Comparison of ENCODE assay signal across 19 cellular contexts in genomic region chr14:34997762-34998161, GRCh38. TPM values are rescaled to one million over a fixed set of nuclear protein-coding genes. Genes with fewer than 3 reads are reported as not detected.
DNase-seq lines count a peak whose midpoint lies in the region; ATAC-seq and FAIRE-seq lines count a peak whose summit lies in the region.
"Had no signal": no experiment of that assay in that cellular context is flagged by ENCODE, and none has a peak within 500 bp of the region (broad histone marks: within the 10 kb centered on the region; RNA-seq: fewer than 3 reads in every experiment).

No MANE protein-coding gene starts in this region.

- ATAC-seq in GM21447 (IDR thresholded peaks at IDR 0.05; ENCODE audit: unreplicated experiment) = no peak
- ATAC-seq: PC-3, upper lobe of right lung had no signal

- H3K4ac ChIP-seq in mesenchymal stem cell (ENCODE audit: low read depth in 1 of 2, low read length in 2 of 2) = no peak overlapping the region

- no peak overlapping the region for H3K4me2 ChIP-seq in mesenchymal stem cell (ENCODE audit: low read length, poor library complexity, severe bottlenecking)

- no peak overlapping the region for H2BK120ac ChIP-seq in mesenchymal stem cell (ENCODE audit: low read depth, low read length)

- H3K23ac ChIP-seq in mesenchymal stem cell (ENCODE audit: low read length in 2 of 2) = no peak overlapping the region

- FAIRE-seq in small intestine (lab: Jason Lieb, UNC) = no peak
- FAIRE-seq: HTR-8/SVneo had no signal

- WGBS in mesenchymal stem cell = 58% methylated on average over 3 of the region's 3 CpGs
- WGBS in small intestine, 3 donors = 39 to 74% (median 72%) methylated on average over 3 of the region's 3 CpGs

- peaks cover 9 to 42% of the 10 kb centered on the region in 2 experiments for H3K36me3 ChIP-seq in mesenchymal stem cell (ENCODE audit: control insufficient read depth in 1 of 2, insufficient read depth in 2 of 2, low read depth in 1 of 2, low read length in 2 of 2)
- H3K36me3 ChIP-seq in small intestine (ENCODE audit: control insufficient read depth in 2 of 2, insufficient read depth in 2 of 2, low read length in 2 of 2) = peaks cover 2% of the 10 kb centered on the region in 2 donors

- H2BK5ac ChIP-seq in mesenchymal stem cell (ENCODE audit: low read depth, low read length, poor library complexity, severe bottlenecking) = no peak overlapping the region

- H3K79me1 ChIP-seq in mesenchymal stem cell (replicated peaks; ENCODE audit: low read length, poor library complexity, severe bottlenecking) = peaks cover 12% of the 10 kb centered on the region

- H3K4me3 ChIP-seq in mesenchymal stem cell (ENCODE audit: insufficient read depth in 1 of 2, low read depth in 1 of 2, low read length in 2 of 2) = no peak overlapping the region
- no peak overlapping the region for H3K4me3 ChIP-seq in small intestine (ENCODE audit: low read depth in 1 of 2, low read length in 2 of 2)
- H3K4me3 ChIP-seq: dorsolateral prefrontal cortex, lung, upper lobe of right lung had no signal

- H4K91ac ChIP-seq in mesenchymal stem cell (ENCODE audit: low read length) = no peak overlapping the region

- H2BK15ac ChIP-seq in mesenchymal stem cell (ENCODE audit: low read depth, poor library complexity, severe bottlenecking) = no peak overlapping the region

- no peak overlapping the region for H3K14ac ChIP-seq in mesenchymal stem cell (ENCODE audit: low read length in 2 of 2)

- H3K9me3 ChIP-seq in mesenchymal stem cell (ENCODE audit: control insufficient read depth, low read length) (no peaks in the 10 kb centered on the region), small intestine (ENCODE audit: control insufficient read depth, low read depth) (no peaks in the 10 kb centered on the region)
- H3K9me3 ChIP-seq: upper lobe of right lung had no signal

- peak overlapping the region; percentile 18 for H3K27ac ChIP-seq in caudate nucleus (ENCODE audit: low read depth, low read length)
- H3K27ac ChIP-seq in mesenchymal stem cell (ENCODE audit: low read length, poor library complexity, severe bottlenecking) = no peak overlapping the region
- no peak overlapping the region for H3K27ac ChIP-seq in small intestine (ENCODE audit: low read depth in 1 of 2, low read length in 1 of 2)
- H3K27ac ChIP-seq: upper lobe of right lung, VCaP had no signal

- peak; percentile 80 for DNase-seq in DMS 273 (lab: John Stamatoyannopoulos, UW; ENCODE audit: unreplicated experiment)
- peak; percentile 86 for DNase-seq in NCI-H1694 treated with DMSO at 0.1 percent for 48 hours (lab: John Stamatoyannopoulos, UW)
- DNase-seq in caudate nucleus (lab: John Stamatoyannopoulos, UW) = no peak
- peak; percentile 24 for DNase-seq in mesenchymal stem cell
- DNase-seq in mucosa of gallbladder (ENCODE audit: low spot score) = no peak
- no peak for DNase-seq in small intestine
- DNase-seq in hepatic stellate cell (ENCODE audit: low spot score) = no peak
- DNase-seq: activated gamma-delta T cell; DMS153; dorsolateral prefrontal cortex; foreskin fibroblast; NCI-H2227 treated with DMSO at 0.1 percent for 48 hours; PC-3; stimulated activated naive CD4-positive, alpha-beta T cell; upper lobe of right lung had no signal

- H3K9ac ChIP-seq in mesenchymal stem cell (ENCODE audit: low read length) = no peak overlapping the region

- no peak overlapping the region for H2AK5ac ChIP-seq in mesenchymal stem cell (ENCODE audit: low read length, severe bottlenecking)

- no peak overlapping the region for H2AFZ ChIP-seq in mesenchymal stem cell (ENCODE audit: low read depth, low read length)

- no peak overlapping the region for H3K18ac ChIP-seq in mesenchymal stem cell (ENCODE audit: low read depth in 1 of 2, low read length in 2 of 2)

- H3K27me3 ChIP-seq in mesenchymal stem cell (ENCODE audit: control insufficient read depth in 1 of 2, insufficient read depth in 1 of 2, low read length in 2 of 2) (no peaks in the 10 kb centered on the region), small intestine (ENCODE audit: control insufficient read depth in 2 of 2, insufficient read depth in 2 of 2, low read length in 2 of 2) (no peaks in the 10 kb centered on the region)
- H3K27me3 ChIP-seq: dorsolateral prefrontal cortex, upper lobe of right lung had no signal

- no peak overlapping the region for H2BK12ac ChIP-seq in mesenchymal stem cell (ENCODE audit: low read length in 2 of 2)

- peaks cover 2% of the 10 kb centered on the region for H3K4me1 ChIP-seq in mesenchymal stem cell (ENCODE audit: control insufficient read depth, insufficient read depth, low read depth, low read length)
- H3K4me1 ChIP-seq in small intestine (ENCODE audit: control insufficient read depth in 2 of 2, insufficient read depth in 1 of 2, low read depth in 1 of 2, low read length in 1 of 2) = peaks cover 0 to 2% of the 10 kb centered on the region in 2 donors

- H4K8ac ChIP-seq in mesenchymal stem cell (ENCODE audit: low read length) = no peak overlapping the region

RNA-seq across cellular contexts. Expression of gene SRP54, which starts 15.0 kb away (rescaled TPM):
- 66.1 TPM for polyA plus RNA-seq in mesenchymal stem cell (2013, experiment 1 of 2)
- polyA plus RNA-seq in mesenchymal stem cell (2013, experiment 2 of 2) = 66.5 TPM
- 37.3 TPM for total RNA-seq in mucosa of gallbladder
- polyA plus RNA-seq in small intestine = 10 to 100 TPM; 31.3 to 38.9 (median 32.8) TPM

RNA-seq across cellular contexts. Expression of gene FAM177A1, which starts 48.3 kb away (rescaled TPM):
- 102 TPM for polyA plus RNA-seq in mesenchymal stem cell (2013, experiment 1 of 2)
- 114 TPM for polyA plus RNA-seq in mesenchymal stem cell (2013, experiment 2 of 2)
- total RNA-seq in mucosa of gallbladder = 62.7 TPM
- 100 to 1,000 TPM in 1 of 3 donors, 10 to 100 TPM in 2; 47.7 to 111 (median 82.4) TPM for polyA plus RNA-seq in small intestine

Comparison
In these comparisons a context has a peak if more than half of its experiments do, and no peak if none do; other contexts are left out.
1. DNase-seq: peak in DMS 273 (single experiment), NCI-H1694 treated with DMSO at 0.1 percent for 48 hours (single experiment) and mesenchymal stem cell (single experiment); none in caudate nucleus (0 of 61), mucosa of gallbladder (single experiment), small intestine (single experiment) and hepatic stellate cell (single experiment).